ENCODE assay signal across 1 cellular context in the genomic region with DNA sequence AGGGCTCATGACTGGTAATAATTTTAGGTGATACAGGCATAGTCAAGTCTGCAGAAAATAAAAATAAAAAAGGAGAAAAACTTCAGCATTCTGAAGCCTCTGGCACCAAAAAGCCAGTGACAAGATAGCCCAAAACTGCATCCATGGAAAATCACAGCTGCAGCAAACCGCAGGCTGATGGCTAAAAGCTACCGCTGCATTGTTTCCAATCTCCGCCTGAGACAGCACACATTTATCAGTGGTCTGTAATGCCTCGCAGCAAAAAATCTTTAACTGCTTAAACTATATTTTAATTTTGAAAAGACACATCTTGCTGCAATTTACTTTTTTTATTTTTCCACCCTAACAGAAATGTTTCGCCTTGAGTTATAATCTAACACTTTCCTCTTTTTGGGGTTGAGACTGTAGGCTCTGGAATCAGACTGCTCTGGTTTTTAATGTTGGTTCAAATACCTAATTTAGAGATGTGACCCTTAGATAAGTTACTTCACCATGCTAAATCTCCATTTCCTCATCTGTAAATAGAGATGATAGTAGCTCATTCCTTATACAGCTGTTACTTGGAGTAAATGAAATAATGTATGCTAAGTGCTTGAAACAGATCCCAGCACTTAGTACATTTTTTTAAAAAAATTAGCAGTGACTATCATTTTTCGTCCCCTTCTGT.
TF ChIP-seq lines count a peak whose summit lies in the region.

No MANE protein-coding gene starts in this region.

TF ChIP-seq in WTC11, 78 proteins besides CTCF, POLR2A, EP300 and RAD21 (continued from another document):
- TF ChIP-seq, protein P1, sequence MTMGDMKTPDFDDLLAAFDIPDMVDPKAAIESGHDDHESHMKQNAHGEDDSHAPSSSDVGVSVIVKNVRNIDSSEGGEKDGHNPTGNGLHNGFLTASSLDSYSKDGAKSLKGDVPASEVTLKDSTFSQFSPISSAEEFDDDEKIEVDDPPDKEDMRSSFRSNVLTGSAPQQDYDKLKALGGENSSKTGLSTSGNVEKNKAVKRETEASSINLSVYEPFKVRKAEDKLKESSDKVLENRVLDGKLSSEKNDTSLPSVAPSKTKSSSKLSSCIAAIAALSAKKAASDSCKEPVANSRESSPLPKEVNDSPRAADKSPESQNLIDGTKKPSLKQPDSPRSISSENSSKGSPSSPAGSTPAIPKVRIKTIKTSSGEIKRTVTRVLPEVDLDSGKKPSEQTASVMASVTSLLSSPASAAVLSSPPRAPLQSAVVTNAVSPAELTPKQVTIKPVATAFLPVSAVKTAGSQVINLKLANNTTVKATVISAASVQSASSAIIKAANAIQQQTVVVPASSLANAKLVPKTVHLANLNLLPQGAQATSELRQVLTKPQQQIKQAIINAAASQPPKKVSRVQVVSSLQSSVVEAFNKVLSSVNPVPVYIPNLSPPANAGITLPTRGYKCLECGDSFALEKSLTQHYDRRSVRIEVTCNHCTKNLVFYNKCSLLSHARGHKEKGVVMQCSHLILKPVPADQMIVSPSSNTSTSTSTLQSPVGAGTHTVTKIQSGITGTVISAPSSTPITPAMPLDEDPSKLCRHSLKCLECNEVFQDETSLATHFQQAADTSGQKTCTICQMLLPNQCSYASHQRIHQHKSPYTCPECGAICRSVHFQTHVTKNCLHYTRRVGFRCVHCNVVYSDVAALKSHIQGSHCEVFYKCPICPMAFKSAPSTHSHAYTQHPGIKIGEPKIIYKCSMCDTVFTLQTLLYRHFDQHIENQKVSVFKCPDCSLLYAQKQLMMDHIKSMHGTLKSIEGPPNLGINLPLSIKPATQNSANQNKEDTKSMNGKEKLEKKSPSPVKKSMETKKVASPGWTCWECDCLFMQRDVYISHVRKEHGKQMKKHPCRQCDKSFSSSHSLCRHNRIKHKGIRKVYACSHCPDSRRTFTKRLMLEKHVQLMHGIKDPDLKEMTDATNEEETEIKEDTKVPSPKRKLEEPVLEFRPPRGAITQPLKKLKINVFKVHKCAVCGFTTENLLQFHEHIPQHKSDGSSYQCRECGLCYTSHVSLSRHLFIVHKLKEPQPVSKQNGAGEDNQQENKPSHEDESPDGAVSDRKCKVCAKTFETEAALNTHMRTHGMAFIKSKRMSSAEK (CRISPR knock-in tag; IDR thresholded peaks at IDR 0.05; ENCODE audit: borderline replicate concordance), result no peak
- TF ChIP-seq GABPB1 (CRISPR knock-in tag; IDR thresholded peaks at IDR 0.05), result no peak
- TF ChIP-seq IRF2 (CRISPR knock-in tag; IDR thresholded peaks at IDR 0.05; ENCODE audit: borderline replicate concordance, low read depth), result no peak
- TF ChIP-seq, protein P2, sequence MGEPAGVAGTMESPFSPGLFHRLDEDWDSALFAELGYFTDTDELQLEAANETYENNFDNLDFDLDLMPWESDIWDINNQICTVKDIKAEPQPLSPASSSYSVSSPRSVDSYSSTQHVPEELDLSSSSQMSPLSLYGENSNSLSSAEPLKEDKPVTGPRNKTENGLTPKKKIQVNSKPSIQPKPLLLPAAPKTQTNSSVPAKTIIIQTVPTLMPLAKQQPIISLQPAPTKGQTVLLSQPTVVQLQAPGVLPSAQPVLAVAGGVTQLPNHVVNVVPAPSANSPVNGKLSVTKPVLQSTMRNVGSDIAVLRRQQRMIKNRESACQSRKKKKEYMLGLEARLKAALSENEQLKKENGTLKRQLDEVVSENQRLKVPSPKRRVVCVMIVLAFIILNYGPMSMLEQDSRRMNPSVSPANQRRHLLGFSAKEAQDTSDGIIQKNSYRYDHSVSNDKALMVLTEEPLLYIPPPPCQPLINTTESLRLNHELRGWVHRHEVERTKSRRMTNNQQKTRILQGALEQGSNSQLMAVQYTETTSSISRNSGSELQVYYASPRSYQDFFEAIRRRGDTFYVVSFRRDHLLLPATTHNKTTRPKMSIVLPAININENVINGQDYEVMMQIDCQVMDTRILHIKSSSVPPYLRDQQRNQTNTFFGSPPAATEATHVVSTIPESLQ (CRISPR knock-in tag; IDR thresholded peaks at IDR 0.05), result no peak
- TF ChIP-seq SOX15 (CRISPR knock-in tag; IDR thresholded peaks at IDR 0.05), result no peak
- TF ChIP-seq CREM (CRISPR knock-in tag; IDR thresholded peaks at IDR 0.05), result no peak
- no peak for TF ChIP-seq JAZF1 (CRISPR knock-in tag; IDR thresholded peaks at IDR 0.05)
- TF ChIP-seq, protein P3, sequence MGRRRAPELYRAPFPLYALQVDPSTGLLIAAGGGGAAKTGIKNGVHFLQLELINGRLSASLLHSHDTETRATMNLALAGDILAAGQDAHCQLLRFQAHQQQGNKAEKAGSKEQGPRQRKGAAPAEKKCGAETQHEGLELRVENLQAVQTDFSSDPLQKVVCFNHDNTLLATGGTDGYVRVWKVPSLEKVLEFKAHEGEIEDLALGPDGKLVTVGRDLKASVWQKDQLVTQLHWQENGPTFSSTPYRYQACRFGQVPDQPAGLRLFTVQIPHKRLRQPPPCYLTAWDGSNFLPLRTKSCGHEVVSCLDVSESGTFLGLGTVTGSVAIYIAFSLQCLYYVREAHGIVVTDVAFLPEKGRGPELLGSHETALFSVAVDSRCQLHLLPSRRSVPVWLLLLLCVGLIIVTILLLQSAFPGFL (CRISPR knock-in tag; IDR thresholded peaks at IDR 0.05; ENCODE audit: borderline replicate concordance), result no peak
- TF ChIP-seq RELA (CRISPR knock-in tag; IDR thresholded peaks at IDR 0.05; ENCODE audit: borderline replicate concordance), result no peak
- TF ChIP-seq, protein P4, sequence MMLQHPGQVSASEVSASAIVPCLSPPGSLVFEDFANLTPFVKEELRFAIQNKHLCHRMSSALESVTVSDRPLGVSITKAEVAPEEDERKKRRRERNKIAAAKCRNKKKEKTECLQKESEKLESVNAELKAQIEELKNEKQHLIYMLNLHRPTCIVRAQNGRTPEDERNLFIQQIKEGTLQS (CRISPR knock-in tag; conservative IDR thresholded peaks at IDR 0.05), result no peak
- TF ChIP-seq, protein P5, sequence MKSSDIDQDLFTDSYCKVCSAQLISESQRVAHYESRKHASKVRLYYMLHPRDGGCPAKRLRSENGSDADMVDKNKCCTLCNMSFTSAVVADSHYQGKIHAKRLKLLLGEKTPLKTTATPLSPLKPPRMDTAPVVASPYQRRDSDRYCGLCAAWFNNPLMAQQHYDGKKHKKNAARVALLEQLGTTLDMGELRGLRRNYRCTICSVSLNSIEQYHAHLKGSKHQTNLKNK (CRISPR knock-in tag; IDR thresholded peaks at IDR 0.05), result no peak
- TF ChIP-seq, protein P6, sequence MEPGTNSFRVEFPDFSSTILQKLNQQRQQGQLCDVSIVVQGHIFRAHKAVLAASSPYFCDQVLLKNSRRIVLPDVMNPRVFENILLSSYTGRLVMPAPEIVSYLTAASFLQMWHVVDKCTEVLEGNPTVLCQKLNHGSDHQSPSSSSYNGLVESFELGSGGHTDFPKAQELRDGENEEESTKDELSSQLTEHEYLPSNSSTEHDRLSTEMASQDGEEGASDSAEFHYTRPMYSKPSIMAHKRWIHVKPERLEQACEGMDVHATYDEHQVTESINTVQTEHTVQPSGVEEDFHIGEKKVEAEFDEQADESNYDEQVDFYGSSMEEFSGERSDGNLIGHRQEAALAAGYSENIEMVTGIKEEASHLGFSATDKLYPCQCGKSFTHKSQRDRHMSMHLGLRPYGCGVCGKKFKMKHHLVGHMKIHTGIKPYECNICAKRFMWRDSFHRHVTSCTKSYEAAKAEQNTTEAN (CRISPR knock-in tag; IDR thresholded peaks at IDR 0.05), result no peak
- TF ChIP-seq OVOL2 (CRISPR knock-in tag; IDR thresholded peaks at IDR 0.05; ENCODE audit: borderline replicate concordance), result no peak
